ENCODE assay signal across 8 cellular contexts in the genomic region with DNA sequence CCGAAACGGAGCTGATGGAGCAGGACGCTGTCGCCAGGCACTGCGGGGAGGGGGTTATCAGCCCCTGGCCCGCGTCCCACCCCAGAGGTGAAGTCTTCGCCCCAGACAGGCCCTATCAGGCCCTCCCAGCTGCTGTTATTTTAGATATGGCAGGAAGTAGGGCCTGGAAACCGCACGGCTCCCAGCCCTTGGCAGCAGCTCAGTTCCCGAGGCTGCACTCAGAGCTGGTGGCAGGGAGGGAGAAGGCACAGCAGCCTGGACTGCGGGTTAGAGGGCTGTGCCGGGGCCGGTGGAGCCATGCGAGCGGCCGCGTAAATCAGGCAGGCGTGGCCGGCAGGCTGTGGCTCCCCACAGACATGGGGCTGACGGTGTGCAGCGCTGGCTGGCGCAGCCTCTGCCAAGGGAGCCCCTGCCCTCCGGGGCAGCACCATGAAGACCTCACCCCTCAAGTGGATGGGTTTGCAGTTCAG.
DNase-seq lines count a peak whose midpoint lies in the region; ATAC-seq and TF ChIP-seq lines count a peak whose summit lies in the region.

No MANE protein-coding gene starts in this region.

- peaks cover 0 to 13% (median 3%) of the 10 kb centered on the region in 11 experiments; a peak in 10 of 22 replicates for H3K36me3 ChIP-seq in BLaER1 treated with 17β-estradiol and CSF1 and Interleukin-3, amounts not matched to agents 10 nM and 100 nM
- H3K36me3 ChIP-seq in heart right ventricle = peaks cover 0 to 22% (median 0%) of the 10 kb centered on the region in 9 donors

- peak; percentile 83 to 84 for DNase-seq in heart right ventricle
- peak; percentile 91 for DNase-seq in posterior vena cava (ENCODE audit: low spot score)
- DNase-seq in NCI-H82 (lab: John Stamatoyannopoulos, UW) = no peak

- peak overlapping the region in 10 of 11 experiments; percentile 58 to 97 (median 92); a peak in 20 of 22 replicates for H3K27ac ChIP-seq in BLaER1 treated with 17β-estradiol and CSF1 and Interleukin-3, amounts not matched to agents 10 nM and 100 nM
- H3K27ac ChIP-seq in heart right ventricle = peak overlapping the region; percentile 80 to 98 (median 94)

- intact Hi-C loops in heart right ventricle (cut with DNase I) = loop anchor here in 5 of 10 donors (1.0 to 5.0 kb wide), 9 partner anchors 20 to 115 kb away; no protein-coding TSS in a partner anchor
- intact Hi-C loops in posterior vena cava (cut with DNase I) = loop anchor here in 1 of 2 donors (10.0 kb wide), 1 partner anchor 122 kb away; no protein-coding TSS in a partner anchor

- H4K20me1 ChIP-seq in BLaER1 treated with 17β-estradiol and CSF1 and Interleukin-3, amounts not matched to agents 10 nM and 100 nM = peaks cover 0 to 55% (median 7%) of the 10 kb centered on the region in 11 experiments; a peak in 8 of 22 replicates

- peaks cover 60 to 72% (median 67%) of the 10 kb centered on the region in 10 experiments for H3K4me1 ChIP-seq in BLaER1 treated with 17β-estradiol and CSF1 and Interleukin-3, amounts not matched to agents 10 nM and 100 nM
- peaks cover 13 to 41% (median 29%) of the 10 kb centered on the region in 9 donors for H3K4me1 ChIP-seq in heart right ventricle

- H3K27me3 ChIP-seq in BLaER1 treated with 17β-estradiol and CSF1 and Interleukin-3, amounts not matched to agents 10 nM and 100 nM = peaks cover 0 to 8% (median 0%) of the 10 kb centered on the region in 11 experiments; a peak in 2 of 22 replicates
- H3K27me3 ChIP-seq in heart right ventricle = no peaks in the 10 kb centered on the region

- no peaks in the 10 kb centered on the region for H3K27me3 Mint-ChIP-seq in activated naive CD8-positive, alpha-beta T cell

- ATAC-seq in HG03135 (IDR thresholded peaks at IDR 0.05; ENCODE audit: unreplicated experiment) (peak; percentile 44), heart right ventricle (peak; percentile 85 to 96 (median 92)), HG02970 (IDR thresholded peaks at IDR 0.05; ENCODE audit: low FRiP score, unreplicated experiment) (no peak), HG03196 (IDR thresholded peaks at IDR 0.05; ENCODE audit: unreplicated experiment) (no peak)

- WGBS in heart right ventricle, 2 donors = 3 to 4% methylated on average over 24 of the region's 24 CpGs

- peaks cover 8% of the 10 kb centered on the region for H3K36me3 Mint-ChIP-seq in activated naive CD8-positive, alpha-beta T cell

- peak overlapping the region; percentile 94 to 99 (median 98) for H3K4me2 ChIP-seq in BLaER1 treated with 17β-estradiol and CSF1 and Interleukin-3, amounts not matched to agents 10 nM and 100 nM

- peak overlapping the region; percentile 90 for H3K27ac Mint-ChIP-seq in activated naive CD8-positive, alpha-beta T cell

- peak overlapping the region; percentile 26 to 87 (median 81) for H3K9ac ChIP-seq in BLaER1 treated with 17β-estradiol and CSF1 and Interleukin-3, amounts not matched to agents 10 nM and 100 nM

- H3K9me3 Mint-ChIP-seq in activated naive CD8-positive, alpha-beta T cell (ENCODE audit: low read depth) = no peaks in the 10 kb centered on the region

- no peaks in the 10 kb centered on the region for H3K9me3 ChIP-seq in BLaER1 treated with 17β-estradiol and CSF1 and Interleukin-3, amounts not matched to agents 10 nM and 100 nM (replicated peaks in 1 of 11)
- H3K9me3 ChIP-seq in heart right ventricle = no peaks in the 10 kb centered on the region

- H3K4me3 ChIP-seq in BLaER1 treated with 17β-estradiol and CSF1 and Interleukin-3, amounts not matched to agents 10 nM and 100 nM = peak overlapping the region; percentile 26 to 61 (median 43); a peak in 19 of 20 replicates
- peak overlapping the region in 9 of 10 donors; percentile 24 to 52 (median 42) for H3K4me3 ChIP-seq in heart right ventricle

- TF ChIP-seq CTCF in heart right ventricle (IDR thresholded peaks at IDR 0.05) = no peak

- peaks cover 55% of the 10 kb centered on the region for H3K4me1 Mint-ChIP-seq in activated naive CD8-positive, alpha-beta T cell (ENCODE audit: low read depth)

- H3K4me3 Mint-ChIP-seq in activated naive CD8-positive, alpha-beta T cell = peak overlapping the region; percentile 75

Comparison
In these comparisons a context has a peak if more than half of its experiments do, and no peak if none do; other contexts are left out.
1. ATAC-seq: peak in HG03135 (single experiment) and heart right ventricle (8 of 8); none in HG02970 (single experiment) and HG03196 (single experiment).